In the genomic region with DNA sequence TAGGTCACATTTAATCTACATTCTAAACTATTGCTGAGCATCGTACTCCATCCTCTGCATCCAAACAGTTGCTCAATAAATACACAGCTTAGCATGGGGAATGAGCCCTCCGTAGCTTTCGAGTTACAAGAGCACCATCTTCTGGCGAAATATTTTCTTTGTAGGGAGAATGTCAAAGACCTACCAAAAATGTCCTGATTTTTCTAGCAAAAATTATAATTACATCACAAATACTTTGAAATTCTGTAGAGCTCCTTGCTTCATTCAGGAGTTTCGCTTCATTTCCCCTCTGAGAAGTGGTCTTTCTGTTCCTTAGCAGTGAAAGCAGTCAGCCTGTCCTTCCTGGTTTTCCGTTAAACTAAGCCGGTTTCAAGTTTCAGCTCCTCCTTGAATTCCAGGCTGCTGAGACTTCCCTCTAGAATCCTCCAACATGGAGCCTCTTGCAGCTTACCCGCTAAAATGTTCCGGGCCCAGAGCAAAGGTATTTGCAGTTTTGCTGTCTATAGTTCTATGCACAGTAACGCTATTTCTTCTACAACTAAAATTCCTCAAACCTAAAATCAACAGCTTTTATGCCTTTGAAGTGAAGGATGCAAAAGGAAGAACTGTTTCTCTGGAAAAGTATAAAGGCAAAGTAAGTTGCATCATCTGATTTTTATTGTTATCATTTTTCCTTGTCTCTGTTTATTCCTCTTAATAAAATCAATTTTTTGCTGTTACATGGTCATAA, we compare ENCODE assay signal across 1 cellular context.
TF ChIP-seq lines count a peak whose summit lies in the region.

A gene with protein sequence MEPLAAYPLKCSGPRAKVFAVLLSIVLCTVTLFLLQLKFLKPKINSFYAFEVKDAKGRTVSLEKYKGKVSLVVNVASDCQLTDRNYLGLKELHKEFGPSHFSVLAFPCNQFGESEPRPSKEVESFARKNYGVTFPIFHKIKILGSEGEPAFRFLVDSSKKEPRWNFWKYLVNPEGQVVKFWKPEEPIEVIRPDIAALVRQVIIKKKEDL (plus strand): TSS at position 409 of the 730 bp plus-strand sequence. CDS start 22 bp downstream, at position 431.

TF ChIP-seq in HEK293, 187 proteins besides CTCF, POLR2A, EP300 and RAD21 (continues in another document):
- TF ChIP-seq, protein P1, sequence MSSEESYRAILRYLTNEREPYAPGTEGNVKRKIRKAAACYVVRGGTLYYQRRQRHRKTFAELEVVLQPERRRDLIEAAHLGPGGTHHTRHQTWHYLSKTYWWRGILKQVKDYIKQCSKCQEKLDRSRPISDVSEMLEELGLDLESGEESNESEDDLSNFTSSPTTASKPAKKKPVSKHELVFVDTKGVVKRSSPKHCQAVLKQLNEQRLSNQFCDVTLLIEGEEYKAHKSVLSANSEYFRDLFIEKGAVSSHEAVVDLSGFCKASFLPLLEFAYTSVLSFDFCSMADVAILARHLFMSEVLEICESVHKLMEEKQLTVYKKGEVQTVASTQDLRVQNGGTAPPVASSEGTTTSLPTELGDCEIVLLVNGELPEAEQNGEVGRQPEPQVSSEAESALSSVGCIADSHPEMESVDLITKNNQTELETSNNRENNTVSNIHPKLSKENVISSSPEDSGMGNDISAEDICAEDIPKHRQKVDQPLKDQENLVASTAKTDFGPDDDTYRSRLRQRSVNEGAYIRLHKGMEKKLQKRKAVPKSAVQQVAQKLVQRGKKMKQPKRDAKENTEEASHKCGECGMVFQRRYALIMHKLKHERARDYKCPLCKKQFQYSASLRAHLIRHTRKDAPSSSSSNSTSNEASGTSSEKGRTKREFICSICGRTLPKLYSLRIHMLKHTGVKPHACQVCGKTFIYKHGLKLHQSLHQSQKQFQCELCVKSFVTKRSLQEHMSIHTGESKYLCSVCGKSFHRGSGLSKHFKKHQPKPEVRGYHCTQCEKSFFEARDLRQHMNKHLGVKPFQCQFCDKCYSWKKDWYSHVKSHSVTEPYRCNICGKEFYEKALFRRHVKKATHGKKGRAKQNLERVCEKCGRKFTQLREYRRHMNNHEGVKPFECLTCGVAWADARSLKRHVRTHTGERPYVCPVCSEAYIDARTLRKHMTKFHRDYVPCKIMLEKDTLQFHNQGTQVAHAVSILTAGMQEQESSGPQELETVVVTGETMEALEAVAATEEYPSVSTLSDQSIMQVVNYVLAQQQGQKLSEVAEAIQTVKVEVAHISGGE (tag by site-specific recombination; conservative IDR thresholded peaks at IDR 0.05; ENCODE audit: low read depth): peak; percentile 16; the same call in 1 of the 2 replicates
- no peak for TF ChIP-seq ZNF624 (tag by site-specific recombination; IDR thresholded peaks at IDR 0.05)
- TF ChIP-seq, protein P2, sequence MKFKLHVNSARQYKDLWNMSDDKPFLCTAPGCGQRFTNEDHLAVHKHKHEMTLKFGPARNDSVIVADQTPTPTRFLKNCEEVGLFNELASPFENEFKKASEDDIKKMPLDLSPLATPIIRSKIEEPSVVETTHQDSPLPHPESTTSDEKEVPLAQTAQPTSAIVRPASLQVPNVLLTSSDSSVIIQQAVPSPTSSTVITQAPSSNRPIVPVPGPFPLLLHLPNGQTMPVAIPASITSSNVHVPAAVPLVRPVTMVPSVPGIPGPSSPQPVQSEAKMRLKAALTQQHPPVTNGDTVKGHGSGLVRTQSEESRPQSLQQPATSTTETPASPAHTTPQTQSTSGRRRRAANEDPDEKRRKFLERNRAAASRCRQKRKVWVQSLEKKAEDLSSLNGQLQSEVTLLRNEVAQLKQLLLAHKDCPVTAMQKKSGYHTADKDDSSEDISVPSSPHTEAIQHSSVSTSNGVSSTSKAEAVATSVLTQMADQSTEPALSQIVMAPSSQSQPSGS (tag by site-specific recombination; IDR thresholded peaks at IDR 0.05; ENCODE audit: low read depth): peak; percentile 7; the same call in 1 of the 2 replicates
- TF ChIP-seq OVOL3 (tag by site-specific recombination; IDR thresholded peaks at IDR 0.05): 0 out of 2 replicates have a peak, but pooled peaks have one; percentile 40
- peak; percentile 53; the same call in 1 of the 2 replicates for TF ChIP-seq ZNF394 (tag by site-specific recombination; IDR thresholded peaks at IDR 0.05; ENCODE audit: borderline replicate concordance)
- TF ChIP-seq, protein P3, sequence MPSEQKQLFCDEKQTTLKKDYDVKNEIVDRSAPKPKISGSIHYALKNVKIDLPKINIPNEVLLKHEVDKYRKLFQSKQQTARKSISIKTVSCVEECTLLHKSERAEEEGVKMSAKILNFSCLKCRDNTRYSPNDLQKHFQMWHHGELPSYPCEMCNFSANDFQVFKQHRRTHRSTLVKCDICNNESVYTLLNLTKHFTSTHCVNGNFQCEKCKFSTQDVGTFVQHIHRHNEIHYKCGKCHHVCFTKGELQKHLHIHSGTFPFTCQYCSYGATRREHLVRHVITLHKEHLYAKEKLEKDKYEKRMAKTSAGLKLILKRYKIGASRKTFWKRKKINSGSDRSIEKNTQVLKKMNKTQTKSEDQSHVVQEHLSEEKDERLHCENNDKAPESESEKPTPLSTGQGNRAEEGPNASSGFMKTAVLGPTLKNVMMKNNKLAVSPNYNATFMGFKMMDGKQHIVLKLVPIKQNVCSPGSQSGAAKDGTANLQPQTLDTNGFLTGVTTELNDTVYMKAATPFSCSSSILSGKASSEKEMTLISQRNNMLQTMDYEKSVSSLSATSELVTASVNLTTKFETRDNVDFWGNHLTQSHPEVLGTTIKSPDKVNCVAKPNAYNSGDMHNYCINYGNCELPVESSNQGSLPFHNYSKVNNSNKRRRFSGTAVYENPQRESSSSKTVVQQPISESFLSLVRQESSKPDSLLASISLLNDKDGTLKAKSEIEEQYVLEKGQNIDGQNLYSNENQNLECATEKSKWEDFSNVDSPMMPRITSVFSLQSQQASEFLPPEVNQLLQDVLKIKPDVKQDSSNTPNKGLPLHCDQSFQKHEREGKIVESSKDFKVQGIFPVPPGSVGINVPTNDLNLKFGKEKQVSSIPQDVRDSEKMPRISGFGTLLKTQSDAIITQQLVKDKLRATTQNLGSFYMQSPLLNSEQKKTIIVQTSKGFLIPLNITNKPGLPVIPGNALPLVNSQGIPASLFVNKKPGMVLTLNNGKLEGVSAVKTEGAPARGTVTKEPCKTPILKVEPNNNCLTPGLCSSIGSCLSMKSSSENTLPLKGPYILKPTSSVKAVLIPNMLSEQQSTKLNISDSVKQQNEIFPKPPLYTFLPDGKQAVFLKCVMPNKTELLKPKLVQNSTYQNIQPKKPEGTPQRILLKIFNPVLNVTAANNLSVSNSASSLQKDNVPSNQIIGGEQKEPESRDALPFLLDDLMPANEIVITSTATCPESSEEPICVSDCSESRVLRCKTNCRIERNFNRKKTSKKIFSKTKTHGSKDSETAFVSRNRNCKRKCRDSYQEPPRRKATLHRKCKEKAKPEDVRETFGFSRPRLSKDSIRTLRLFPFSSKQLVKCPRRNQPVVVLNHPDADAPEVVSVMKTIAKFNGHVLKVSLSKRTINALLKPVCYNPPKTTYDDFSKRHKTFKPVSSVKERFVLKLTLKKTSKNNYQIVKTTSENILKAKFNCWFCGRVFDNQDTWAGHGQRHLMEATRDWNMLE (tag by site-specific recombination; conservative IDR thresholded peaks at IDR 0.05; ENCODE audit: low read depth): no peak
- no peak for TF ChIP-seq ZSCAN23 (tag by site-specific recombination; IDR thresholded peaks at IDR 0.05)
- TF ChIP-seq KLF10 (tag by site-specific recombination; IDR thresholded peaks at IDR 0.05): 0 out of 2 replicates have a peak, but pooled peaks have one; percentile 18
- TF ChIP-seq ZNF660 (tag by site-specific recombination; IDR thresholded peaks at IDR 0.05): peak; percentile 88; the same call in 1 of the 2 replicates
- TF ChIP-seq, protein P4, sequence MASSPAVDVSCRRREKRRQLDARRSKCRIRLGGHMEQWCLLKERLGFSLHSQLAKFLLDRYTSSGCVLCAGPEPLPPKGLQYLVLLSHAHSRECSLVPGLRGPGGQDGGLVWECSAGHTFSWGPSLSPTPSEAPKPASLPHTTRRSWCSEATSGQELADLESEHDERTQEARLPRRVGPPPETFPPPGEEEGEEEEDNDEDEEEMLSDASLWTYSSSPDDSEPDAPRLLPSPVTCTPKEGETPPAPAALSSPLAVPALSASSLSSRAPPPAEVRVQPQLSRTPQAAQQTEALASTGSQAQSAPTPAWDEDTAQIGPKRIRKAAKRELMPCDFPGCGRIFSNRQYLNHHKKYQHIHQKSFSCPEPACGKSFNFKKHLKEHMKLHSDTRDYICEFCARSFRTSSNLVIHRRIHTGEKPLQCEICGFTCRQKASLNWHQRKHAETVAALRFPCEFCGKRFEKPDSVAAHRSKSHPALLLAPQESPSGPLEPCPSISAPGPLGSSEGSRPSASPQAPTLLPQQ (tag by site-specific recombination; IDR thresholded peaks at IDR 0.05): 0 out of 2 replicates have a peak, but pooled peaks have one; percentile 22
- TF ChIP-seq MZF1 (tag by site-specific recombination; IDR thresholded peaks at IDR 0.05; ENCODE audit: borderline replicate concordance): no peak
- 0 out of 2 replicates have a peak, but pooled peaks have one; percentile 19 for TF ChIP-seq ZBTB8A (tag by site-specific recombination; IDR thresholded peaks at IDR 0.05)
- TF ChIP-seq, protein P5, sequence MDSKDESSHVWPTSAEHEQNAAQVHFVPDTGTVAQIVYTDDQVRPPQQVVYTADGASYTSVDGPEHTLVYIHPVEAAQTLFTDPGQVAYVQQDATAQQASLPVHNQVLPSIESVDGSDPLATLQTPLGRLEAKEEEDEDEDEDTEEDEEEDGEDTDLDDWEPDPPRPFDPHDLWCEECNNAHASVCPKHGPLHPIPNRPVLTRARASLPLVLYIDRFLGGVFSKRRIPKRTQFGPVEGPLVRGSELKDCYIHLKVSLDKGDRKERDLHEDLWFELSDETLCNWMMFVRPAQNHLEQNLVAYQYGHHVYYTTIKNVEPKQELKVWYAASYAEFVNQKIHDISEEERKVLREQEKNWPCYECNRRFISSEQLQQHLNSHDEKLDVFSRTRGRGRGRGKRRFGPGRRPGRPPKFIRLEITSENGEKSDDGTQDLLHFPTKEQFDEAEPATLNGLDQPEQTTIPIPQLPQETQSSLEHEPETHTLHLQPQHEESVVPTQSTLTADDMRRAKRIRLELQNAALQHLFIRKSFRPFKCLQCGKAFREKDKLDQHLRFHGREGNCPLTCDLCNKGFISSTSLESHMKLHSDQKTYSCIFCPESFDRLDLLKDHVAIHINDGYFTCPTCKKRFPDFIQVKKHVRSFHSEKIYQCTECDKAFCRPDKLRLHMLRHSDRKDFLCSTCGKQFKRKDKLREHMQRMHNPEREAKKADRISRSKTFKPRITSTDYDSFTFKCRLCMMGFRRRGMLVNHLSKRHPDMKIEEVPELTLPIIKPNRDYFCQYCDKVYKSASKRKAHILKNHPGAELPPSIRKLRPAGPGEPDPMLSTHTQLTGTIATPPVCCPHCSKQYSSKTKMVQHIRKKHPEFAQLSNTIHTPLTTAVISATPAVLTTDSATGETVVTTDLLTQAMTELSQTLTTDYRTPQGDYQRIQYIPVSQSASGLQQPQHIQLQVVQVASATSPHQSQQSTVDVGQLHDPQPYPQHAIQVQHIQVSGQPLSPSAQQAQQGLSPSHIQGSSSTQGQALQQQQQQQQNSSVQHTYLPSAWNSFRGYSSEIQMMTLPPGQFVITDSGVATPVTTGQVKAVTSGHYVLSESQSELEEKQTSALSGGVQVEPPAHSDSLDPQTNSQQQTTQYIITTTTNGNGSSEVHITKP (tag by site-specific recombination; IDR thresholded peaks at IDR 0.05): peak; percentile 67
- TF ChIP-seq ZSCAN16 (tag by site-specific recombination; IDR thresholded peaks at IDR 0.05): no peak
- peak; percentile 49; the same call in 1 of the 2 replicates for TF ChIP-seq ZXDB (tag by site-specific recombination; IDR thresholded peaks at IDR 0.05)
- peak; percentile 92 for TF ChIP-seq ZNF335 (tag by site-specific recombination; conservative IDR thresholded peaks at IDR 0.05)
- TF ChIP-seq ZNF560 (tag by site-specific recombination; IDR thresholded peaks at IDR 0.05; ENCODE audit: borderline replicate concordance): no peak
- TF ChIP-seq ZNF837 (tag by site-specific recombination; IDR thresholded peaks at IDR 0.05): no peak
- TF ChIP-seq PRDM1 (tag by site-specific recombination; IDR thresholded peaks at IDR 0.05): 0 out of 2 replicates have a peak, but pooled peaks have one; percentile 66
- no peak for TF ChIP-seq ZNF354C (tag by site-specific recombination; IDR thresholded peaks at IDR 0.05; ENCODE audit: borderline replicate concordance, low read depth)
- no peak; the same call in 1 of the 2 replicates for TF ChIP-seq ZNF610 (tag by site-specific recombination; IDR thresholded peaks at IDR 0.05; ENCODE audit: borderline replicate concordance)
- no peak for TF ChIP-seq RBAK (tag by site-specific recombination; IDR thresholded peaks at IDR 0.05)
- TF ChIP-seq ZNF366 (tag by site-specific recombination; conservative IDR thresholded peaks at IDR 0.05): peak; percentile 22; the same call in 1 of the 2 replicates
- peak; percentile 99 for TF ChIP-seq ZNF654 (tag by site-specific recombination; IDR thresholded peaks at IDR 0.05; ENCODE audit: low read depth)
- TF ChIP-seq ZSCAN30 (tag by site-specific recombination; IDR thresholded peaks at IDR 0.05): peak; percentile 77
- peak; percentile 31; the same call in 1 of the 2 replicates for TF ChIP-seq SP7 (tag by site-specific recombination; IDR thresholded peaks at IDR 0.05)
- TF ChIP-seq MYNN (tag by site-specific recombination; IDR thresholded peaks at IDR 0.05; ENCODE audit: borderline replicate concordance): no peak
- peak; percentile 55 for TF ChIP-seq ZEB2 (tag by site-specific recombination; IDR thresholded peaks at IDR 0.05)
- TF ChIP-seq, protein P6, sequence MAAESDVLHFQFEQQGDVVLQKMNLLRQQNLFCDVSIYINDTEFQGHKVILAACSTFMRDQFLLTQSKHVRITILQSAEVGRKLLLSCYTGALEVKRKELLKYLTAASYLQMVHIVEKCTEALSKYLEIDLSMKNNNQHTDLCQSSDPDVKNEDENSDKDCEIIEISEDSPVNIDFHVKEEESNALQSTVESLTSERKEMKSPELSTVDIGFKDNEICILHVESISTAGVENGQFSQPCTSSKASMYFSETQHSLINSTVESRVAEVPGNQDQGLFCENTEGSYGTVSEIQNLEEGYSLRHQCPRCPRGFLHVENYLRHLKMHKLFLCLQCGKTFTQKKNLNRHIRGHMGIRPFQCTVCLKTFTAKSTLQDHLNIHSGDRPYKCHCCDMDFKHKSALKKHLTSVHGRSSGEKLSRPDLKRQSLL (tag by site-specific recombination; IDR thresholded peaks at IDR 0.05): peak; percentile 95
- TF ChIP-seq ZNF2 (tag by site-specific recombination; IDR thresholded peaks at IDR 0.05): peak; percentile 49; the same call in 1 of the 2 replicates
- TF ChIP-seq ZNF146 (tag by site-specific recombination; IDR thresholded peaks at IDR 0.05): peak; percentile 59; the same call in 1 of the 2 replicates
- TF ChIP-seq, protein P7, sequence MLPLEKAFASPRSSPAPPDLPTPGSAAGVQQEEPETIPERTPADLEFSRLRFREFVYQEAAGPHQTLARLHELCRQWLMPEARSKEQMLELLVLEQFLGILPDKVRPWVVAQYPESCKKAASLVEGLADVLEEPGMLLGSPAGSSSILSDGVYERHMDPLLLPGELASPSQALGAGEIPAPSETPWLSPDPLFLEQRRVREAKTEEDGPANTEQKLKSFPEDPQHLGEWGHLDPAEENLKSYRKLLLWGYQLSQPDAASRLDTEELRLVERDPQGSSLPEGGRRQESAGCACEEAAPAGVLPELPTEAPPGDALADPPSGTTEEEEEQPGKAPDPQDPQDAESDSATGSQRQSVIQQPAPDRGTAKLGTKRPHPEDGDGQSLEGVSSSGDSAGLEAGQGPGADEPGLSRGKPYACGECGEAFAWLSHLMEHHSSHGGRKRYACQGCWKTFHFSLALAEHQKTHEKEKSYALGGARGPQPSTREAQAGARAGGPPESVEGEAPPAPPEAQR (tag by site-specific recombination; IDR thresholded peaks at IDR 0.05): 0 out of 2 replicates have a peak, but pooled peaks have one; percentile 32
- TF ChIP-seq TRIM28 (IDR thresholded peaks at IDR 0.05; ENCODE audit: borderline replicate concordance, low read length): peak; percentile 84
- TF ChIP-seq ZNF623 (tag by site-specific recombination; IDR thresholded peaks at IDR 0.05): no peak
- 0 out of 2 replicates have a peak, but pooled peaks have one; percentile 19 for TF ChIP-seq KLF8 (tag by site-specific recombination; IDR thresholded peaks at IDR 0.05)
- TF ChIP-seq ZNF571 (tag by site-specific recombination; IDR thresholded peaks at IDR 0.05): no peak
- peak; percentile 27; the same call in 1 of the 2 replicates for TF ChIP-seq ZNF10 (tag by site-specific recombination; IDR thresholded peaks at IDR 0.05)
